In genomic region chr18:63152096-63152495, GRCh38 we compare ENCODE assay signal across 13 cellular contexts.
A peak's percentile ranks its signal among the peaks of the same experiment; 100 is the strongest.
DNase-seq lines count a peak whose midpoint lies in the region; ATAC-seq lines count a peak whose summit lies in the region.
"Had no signal": no experiment of that assay in that cellular context is flagged by ENCODE, and none has a peak within 500 bp of the region (broad histone marks: within the 10 kb centered on the region; RNA-seq: fewer than 3 reads in every experiment).

No MANE protein-coding gene starts in this region.

- H3K4me3 Mint-ChIP-seq in stimulated activated naive CD8-positive, alpha-beta T cell treated with anti-CD3 and anti-CD28 coated beads, Interleukin-15, Interleukin-2, amounts not matched to agents 100 ng/mL and 50 ng/mL, for 24 hours, result peak overlapping the region; percentile 64
- H3K4me3 Mint-ChIP-seq in T-helper 1 cell treated with Interleukin-12 subunit alpha and Interleukin-12 subunit beta and Interleukin-4 antibody, amounts not matched to agents 30 μg/mL and 1 μg/mL, for 36 hours, result no peak overlapping the region
- peak overlapping the region; percentile 45 for H3K4me3 Mint-ChIP-seq in activated naive CD8-positive, alpha-beta T cell treated with anti-CD3 and anti-CD28 coated beads, Interleukin-2, amount 50 U/mL, for 24 hours

- ATAC-seq in stimulated activated naive CD8-positive, alpha-beta T cell treated with anti-CD3 and anti-CD28 coated beads, Interleukin-15, Interleukin-2, amounts not matched to agents 100 U/mL and 50 U/mL, for 24 hours, result no peak
- ATAC-seq in activated naive CD8-positive, alpha-beta T cell treated with anti-CD3 and anti-CD28 coated beads, Interleukin-2, amount 50 U/mL, for 24 hours, result no peak
- ATAC-seq in HG03159 (IDR thresholded peaks at IDR 0.05; ENCODE audit: unreplicated experiment) (no peak), HG03045 (IDR thresholded peaks at IDR 0.05; ENCODE audit: unreplicated experiment) (no peak)
- ATAC-seq: heart left ventricle had no signal

- peaks cover 21% of the 10 kb centered on the region for H3K36me3 Mint-ChIP-seq in stimulated activated naive CD8-positive, alpha-beta T cell treated with anti-CD3 and anti-CD28 coated beads, Interleukin-15, Interleukin-2, amounts not matched to agents 100 ng/mL and 50 ng/mL, for 24 hours (ENCODE audit: low read depth)
- peaks cover 35% of the 10 kb centered on the region for H3K36me3 Mint-ChIP-seq in T-helper 1 cell treated with Interleukin-12 subunit alpha and Interleukin-12 subunit beta and Interleukin-4 antibody, amounts not matched to agents 30 μg/mL and 1 μg/mL, for 36 hours (ENCODE audit: low read depth)
- H3K36me3 Mint-ChIP-seq in activated naive CD8-positive, alpha-beta T cell treated with anti-CD3 and anti-CD28 coated beads, Interleukin-2, amount 50 U/mL, for 24 hours (ENCODE audit: low read depth), result peaks cover 19% of the 10 kb centered on the region

- H3K27ac Mint-ChIP-seq in stimulated activated naive CD8-positive, alpha-beta T cell treated with anti-CD3 and anti-CD28 coated beads, Interleukin-15, Interleukin-2, amounts not matched to agents 100 ng/mL and 50 ng/mL, for 24 hours, result peak overlapping the region; percentile 100
- peak overlapping the region; percentile 22 for H3K27ac Mint-ChIP-seq in T-helper 1 cell treated with Interleukin-12 subunit alpha and Interleukin-12 subunit beta and Interleukin-4 antibody, amounts not matched to agents 30 μg/mL and 1 μg/mL, for 36 hours
- peak overlapping the region; percentile 99 for H3K27ac Mint-ChIP-seq in activated naive CD8-positive, alpha-beta T cell treated with anti-CD3 and anti-CD28 coated beads, Interleukin-2, amount 50 U/mL, for 24 hours

- H3K9me3 Mint-ChIP-seq in stimulated activated naive CD8-positive, alpha-beta T cell treated with anti-CD3 and anti-CD28 coated beads, Interleukin-15, Interleukin-2, amounts not matched to agents 100 ng/mL and 50 ng/mL, for 24 hours, result no peaks in the 10 kb centered on the region
- H3K9me3 Mint-ChIP-seq in T-helper 1 cell treated with Interleukin-12 subunit alpha and Interleukin-12 subunit beta and Interleukin-4 antibody, amounts not matched to agents 30 μg/mL and 1 μg/mL, for 36 hours, result no peaks in the 10 kb centered on the region
- H3K9me3 Mint-ChIP-seq in activated naive CD8-positive, alpha-beta T cell treated with anti-CD3 and anti-CD28 coated beads, Interleukin-2, amount 50 U/mL, for 24 hours, result no peaks in the 10 kb centered on the region

- no peaks in the 10 kb centered on the region for H3K27me3 Mint-ChIP-seq in stimulated activated naive CD8-positive, alpha-beta T cell treated with anti-CD3 and anti-CD28 coated beads, Interleukin-15, Interleukin-2, amounts not matched to agents 100 ng/mL and 50 ng/mL, for 24 hours
- H3K27me3 Mint-ChIP-seq in T-helper 1 cell treated with Interleukin-12 subunit alpha and Interleukin-12 subunit beta and Interleukin-4 antibody, amounts not matched to agents 30 μg/mL and 1 μg/mL, for 36 hours (ENCODE audit: low read depth), result no peaks in the 10 kb centered on the region
- no peaks in the 10 kb centered on the region for H3K27me3 Mint-ChIP-seq in activated naive CD8-positive, alpha-beta T cell treated with anti-CD3 and anti-CD28 coated beads, Interleukin-2, amount 50 U/mL, for 24 hours

- peaks cover 92% of the 10 kb centered on the region for H3K4me1 Mint-ChIP-seq in stimulated activated naive CD8-positive, alpha-beta T cell treated with anti-CD3 and anti-CD28 coated beads, Interleukin-15, Interleukin-2, amounts not matched to agents 100 ng/mL and 50 ng/mL, for 24 hours (ENCODE audit: low read depth)
- H3K4me1 Mint-ChIP-seq in T-helper 1 cell treated with Interleukin-12 subunit alpha and Interleukin-12 subunit beta and Interleukin-4 antibody, amounts not matched to agents 30 μg/mL and 1 μg/mL, for 36 hours (ENCODE audit: low read depth), result peaks cover 66% of the 10 kb centered on the region
- H3K4me1 Mint-ChIP-seq in activated naive CD8-positive, alpha-beta T cell treated with anti-CD3 and anti-CD28 coated beads, Interleukin-2, amount 50 U/mL, for 24 hours, result peaks cover 89% of the 10 kb centered on the region

- DNase-seq in stimulated activated naive CD8-positive, alpha-beta T cell treated with anti-CD3 and anti-CD28 coated beads, Interleukin-15, Interleukin-2, amounts not matched to agents 100 U/mL and 50 U/mL, for 24 hours, result no peak
- no peak for DNase-seq in activated naive CD8-positive, alpha-beta T cell treated with anti-CD3 and anti-CD28 coated beads, Interleukin-2, amount 50 U/mL, for 24 hours
- DNase-seq in NCI-H82 (lab: John Stamatoyannopoulos, UW), result no peak
- DNase-seq in MV-4-11 (lab: John Stamatoyannopoulos, UW), result no peak
- DNase-seq: esophagus squamous epithelium, heart left ventricle, KG1, mesendoderm, thyroid gland had no signal

Comparison
In these comparisons a context has a peak if more than half of its experiments do, and no peak if none do; other contexts are left out.
1. H3K27ac Mint-ChIP-seq: peak in every context shown above with its lines; median percentile 100 in stimulated activated naive CD8-positive, alpha-beta T cell treated with anti-CD3 and anti-CD28 coated beads, Interleukin-15, Interleukin-2, amounts not matched to agents 100 ng/mL and 50 ng/mL, for 24 hours; 99 in activated naive CD8-positive, alpha-beta T cell treated with anti-CD3 and anti-CD28 coated beads, Interleukin-2, amount 50 U/mL, for 24 hours; 22 in T-helper 1 cell treated with Interleukin-12 subunit alpha and Interleukin-12 subunit beta and Interleukin-4 antibody, amounts not matched to agents 30 μg/mL and 1 μg/mL, for 36 hours.